Comparison of ENCODE assay signal across 24 cellular contexts in genomic region chr9:128575921-128576320, GRCh38. TPM values are rescaled to one million over a fixed set of nuclear protein-coding genes. Genes with fewer than 3 reads are reported as not detected.
DNase-seq lines count a peak whose midpoint lies in the region; ATAC-seq and TF ChIP-seq lines count a peak whose summit lies in the region.
"Had no signal": no experiment of that assay in that cellular context is flagged by ENCODE, and none has a peak within 500 bp of the region (broad histone marks: within the 10 kb centered on the region; RNA-seq: fewer than 3 reads in every experiment).

No MANE protein-coding gene starts in this region.

- peaks cover 60% of the 10 kb centered on the region for H3K36me3 Mint-ChIP-seq in HFFc6 (ENCODE audit: low read depth)
- peaks cover 65% of the 10 kb centered on the region for H3K36me3 Mint-ChIP-seq in osteocyte (ENCODE audit: unreplicated experiment)

- no peak for TF ChIP-seq POLR2A in esophagus squamous epithelium (IDR thresholded peaks at IDR 0.05)

- no peaks in the 10 kb centered on the region for H3K27me3 ChIP-seq in esophagus squamous epithelium
- H3K27me3 ChIP-seq: breast epithelium, MG63, Peyer's patch, SJCRH30 had no signal

- no peak for ATAC-seq in HG02884 (IDR thresholded peaks at IDR 0.05; ENCODE audit: unreplicated experiment)
- ATAC-seq in GM21423 (IDR thresholded peaks at IDR 0.05; ENCODE audit: unreplicated experiment), result no peak
- ATAC-seq: activated CD4-positive, alpha-beta T cell treated with anti-CD3 and anti-CD28 coated beads for 36 hours; CD8-positive, alpha-beta T cell; HCT116 had no signal

- DNase-seq in AG10803 (ENCODE audit: low read depth), result peak; percentile 69
- no peak for DNase-seq in HFFc6
- DNase-seq in esophagus squamous epithelium (lab: John Stamatoyannopoulos, UW), result no peak
- no peak for DNase-seq in osteocyte (ENCODE audit: extremely low spot score, unreplicated experiment)
- no peak for DNase-seq in glomerular visceral epithelial cell (ENCODE audit: extremely low spot score)
- no peak for DNase-seq in NCI-H2196 treated with DMSO at 0.1 percent for 48 hours (lab: John Stamatoyannopoulos, UW; ENCODE audit: unreplicated experiment)
- DNase-seq: activated CD4-positive, alpha-beta T cell treated with anti-CD3 and anti-CD28 coated beads for 36 hours; CD8-positive, alpha-beta T cell; foreskin melanocyte; GDM1; MG63; NCI-H1436 treated with DMSO at 0.1 percent for 48 hours; NCI-H510A treated with DMSO at 0.1 percent for 48 hours; NK-92 treated with Interleukin-12 subunit alpha and Interleukin-12 subunit beta, amount 100 ng/mL, for 24 hours; Peyer's patch; retina; SJCRH30; stimulated activated CD4-positive, alpha-beta T cell treated with anti-CD3 and anti-CD28 coated beads, Interleukin-4, amount 100 ng/mL, for 4 hours had no signal

- H3K4me3 ChIP-seq in AG10803 (ENCODE audit: low read length) (no peak overlapping the region), esophagus squamous epithelium (no peak overlapping the region)
- H3K4me3 ChIP-seq: breast epithelium, MG63, Peyer's patch, SJCRH30 had no signal

- H3K27ac Mint-ChIP-seq in HFFc6, result peak overlapping the region; percentile 73
- peak overlapping the region; percentile 69 for H3K27ac Mint-ChIP-seq in osteocyte (ENCODE audit: unreplicated experiment)
- H3K27ac Mint-ChIP-seq: activated CD4-positive, alpha-beta T cell treated with anti-CD3 and anti-CD28 coated beads for 36 hours; CD8-positive, alpha-beta T cell; dendritic cell treated with granulocyte-macrophage colony-stimulating factor and Interleukin-4, amounts not matched to agents 40 ng/mL and 50 ng/mL, for 4 days; stimulated activated naive CD8-positive, alpha-beta T cell treated with anti-CD3 and anti-CD28 coated beads, Interleukin-15, Interleukin-2, amounts not matched to agents 100 ng/mL and 50 ng/mL, for 24 hours had no signal

- 88 to 100% methylated on average over 2 of the region's 2 CpGs for WGBS in esophagus squamous epithelium, 2 donors

- H3K9me3 ChIP-seq in esophagus squamous epithelium, result no peaks in the 10 kb centered on the region
- H3K9me3 ChIP-seq: breast epithelium, MG63, Peyer's patch, SJCRH30 had no signal

- intact Hi-C loops in esophagus squamous epithelium (cut with DNase I), result no loop called here

- peak overlapping the region; percentile 15 to 47 (median 32) for H3K27ac ChIP-seq in esophagus squamous epithelium
- H3K27ac ChIP-seq: Peyer's patch, SJCRH30 had no signal

- H3K36me3 ChIP-seq in esophagus squamous epithelium, result peaks cover 16 to 100% (median 58%) of the 10 kb centered on the region in 3 donors

- H3K9me3 Mint-ChIP-seq in HFFc6 (no peaks in the 10 kb centered on the region), osteocyte (ENCODE audit: unreplicated experiment) (no peaks in the 10 kb centered on the region)
- H3K9me3 Mint-ChIP-seq: CD8-positive, alpha-beta T cell; dendritic cell treated with granulocyte-macrophage colony-stimulating factor and Interleukin-4, amounts not matched to agents 40 ng/mL and 50 ng/mL, for 4 days; stimulated activated naive CD8-positive, alpha-beta T cell treated with anti-CD3 and anti-CD28 coated beads, Interleukin-15, Interleukin-2, amounts not matched to agents 100 ng/mL and 50 ng/mL, for 24 hours had no signal

- no peak for TF ChIP-seq CTCF in AG10803 (conservative IDR thresholded peaks at IDR 0.05; ENCODE audit: low read length)
- no peak for TF ChIP-seq CTCF in HFFc6 (IDR thresholded peaks at IDR 0.05)
- no peak for TF ChIP-seq CTCF in esophagus squamous epithelium (IDR thresholded peaks at IDR 0.05)
- no peak for TF ChIP-seq CTCF in osteocyte (IDR thresholded peaks at IDR 0.05)

- peaks cover 3% of the 10 kb centered on the region; the same call in 1 of the 2 replicates for H3K27me3 Mint-ChIP-seq in HFFc6 (ENCODE audit: insufficient read depth)
- no peaks in the 10 kb centered on the region for H3K27me3 Mint-ChIP-seq in osteocyte (ENCODE audit: unreplicated experiment)
- H3K27me3 Mint-ChIP-seq: activated CD4-positive, alpha-beta T cell treated with anti-CD3 and anti-CD28 coated beads for 36 hours; dendritic cell treated with granulocyte-macrophage colony-stimulating factor and Interleukin-4, amounts not matched to agents 40 ng/mL and 50 ng/mL, for 4 days; stimulated activated naive CD8-positive, alpha-beta T cell treated with anti-CD3 and anti-CD28 coated beads, Interleukin-15, Interleukin-2, amounts not matched to agents 100 ng/mL and 50 ng/mL, for 24 hours had no signal

- H3K4me1 Mint-ChIP-seq in HFFc6 (ENCODE audit: low read depth), result peaks cover 13% of the 10 kb centered on the region
- H3K4me1 Mint-ChIP-seq in osteocyte (ENCODE audit: unreplicated experiment), result peaks cover 16% of the 10 kb centered on the region

- H3K4me3 Mint-ChIP-seq in HFFc6, result no peak overlapping the region; the same call in 1 of the 2 replicates
- no peak overlapping the region for H3K4me3 Mint-ChIP-seq in osteocyte (ENCODE audit: unreplicated experiment)
- H3K4me3 Mint-ChIP-seq: activated CD4-positive, alpha-beta T cell treated with anti-CD3 and anti-CD28 coated beads for 36 hours; CD8-positive, alpha-beta T cell; dendritic cell treated with granulocyte-macrophage colony-stimulating factor and Interleukin-4, amounts not matched to agents 40 ng/mL and 50 ng/mL, for 4 days; stimulated activated naive CD8-positive, alpha-beta T cell treated with anti-CD3 and anti-CD28 coated beads, Interleukin-15, Interleukin-2, amounts not matched to agents 100 ng/mL and 50 ng/mL, for 24 hours had no signal

- peaks cover 0 to 20% (median 12%) of the 10 kb centered on the region in 3 donors for H3K4me1 ChIP-seq in esophagus squamous epithelium
- H3K4me1 ChIP-seq: breast epithelium, Peyer's patch, SJCRH30 had no signal

RNA-seq across cellular contexts. Expression of gene SPTAN1, which starts 23.5 kb away (rescaled TPM):
- 100 to 1,000 TPM; 316 to 368 (median 327) TPM for total RNA-seq in HFFc6 (2021; fragmentation: NEBNext Ultra II Directional; extraction: Animal tissue kit (Norgen Biotek cat#: 25700))
- 100 to 1,000 TPM in 3 of 4 donors, 10 to 100 TPM in 1; 97.8 to 233 (median 160) TPM for total RNA-seq in esophagus squamous epithelium
- total RNA-seq in osteocyte, result 355 and 365 TPM in 2 replicates
